Comparison of ENCODE assay signal across 17 cellular contexts in the genomic region with DNA sequence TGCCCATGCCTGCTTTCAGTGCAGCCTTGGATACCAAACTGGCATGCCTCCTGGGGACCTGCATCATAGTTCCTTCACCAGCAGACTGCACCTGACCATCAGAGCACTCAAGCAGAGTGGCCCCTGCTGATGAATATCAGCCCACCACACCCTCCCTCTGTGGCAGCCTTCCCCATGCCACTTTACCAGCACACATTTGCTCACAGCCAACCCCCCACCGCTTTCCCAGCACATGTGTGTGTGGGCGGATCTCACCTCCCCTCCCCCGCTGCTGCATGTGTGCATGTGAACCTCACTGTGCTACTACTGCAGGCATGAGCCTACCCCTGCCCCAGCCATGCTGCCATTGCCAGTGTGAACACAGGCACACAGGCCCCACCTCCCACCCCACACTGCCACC.
"Had no signal": no experiment of that assay in that cellular context is flagged by ENCODE, and none has a peak within 500 bp of the region (broad histone marks: within the 10 kb centered on the region; RNA-seq: fewer than 3 reads in every experiment).

No MANE protein-coding gene starts in this region.

- H3K4me3 Mint-ChIP-seq: activated T-helper 1 cell treated with anti-CD3 and anti-CD28 coated beads, Interleukin-12 subunit alpha, Interleukin-12 subunit beta, Interleukin-2, Interleukin-4 antibody, amounts not matched to agents 30 ng/mL and 10 ng/mL and 1 ng/mL, durations not matched to agents 14 hours and 24 hours and 36 hours; effector memory CD8-positive, alpha-beta T cell; immature natural killer cell; nephron had no signal

- H3K4me1 Mint-ChIP-seq: nephron had no signal

- DNase-seq: activated CD4-positive, alpha-beta T cell treated with anti-CD3 and anti-CD28 coated beads for 1 hour; dermis blood vessel endothelial cell; effector memory CD8-positive, alpha-beta T cell; heart left ventricle; immature natural killer cell; lower lobe of right lung; T-helper 1 cell; tibial artery; uterus had no signal

- H3K4me1 ChIP-seq: ascending aorta, breast epithelium, right atrium auricular region, tibial artery, uterus had no signal

- H3K9me3 Mint-ChIP-seq: effector memory CD8-positive, alpha-beta T cell had no signal

- H3K27me3 ChIP-seq: ascending aorta, breast epithelium, right atrium auricular region, uterus had no signal

- H3K36me3 Mint-ChIP-seq: immature natural killer cell had no signal

- H3K27ac ChIP-seq: ascending aorta, breast epithelium, epithelial cell of prostate, heart left ventricle, lower lobe of right lung, right atrium auricular region, tibial artery, uterus, VCaP had no signal

- ATAC-seq: effector memory CD8-positive, alpha-beta T cell; heart left ventricle; lower lobe of right lung had no signal

- H3K36me3 ChIP-seq: ascending aorta, breast epithelium, heart left ventricle, lower lobe of right lung, right atrium auricular region, tibial artery, uterus had no signal

- H3K9me3 ChIP-seq: ascending aorta, breast epithelium, lower lobe of right lung, tibial artery, uterus had no signal

- H3K4me3 ChIP-seq: ascending aorta, breast epithelium, heart left ventricle, lower lobe of right lung, right atrium auricular region, tibial artery, uterus had no signal

- H3K27ac Mint-ChIP-seq: activated T-helper 1 cell treated with anti-CD3 and anti-CD28 coated beads, Interleukin-12 subunit alpha, Interleukin-12 subunit beta, Interleukin-2, Interleukin-4 antibody, amounts not matched to agents 30 ng/mL and 10 ng/mL and 1 ng/mL, durations not matched to agents 14 hours and 24 hours and 36 hours; effector memory CD8-positive, alpha-beta T cell; immature natural killer cell; nephron; progenitor cell of endocrine pancreas had no signal
